ENCODE assay signal across 8 cellular contexts in the genomic region with DNA sequence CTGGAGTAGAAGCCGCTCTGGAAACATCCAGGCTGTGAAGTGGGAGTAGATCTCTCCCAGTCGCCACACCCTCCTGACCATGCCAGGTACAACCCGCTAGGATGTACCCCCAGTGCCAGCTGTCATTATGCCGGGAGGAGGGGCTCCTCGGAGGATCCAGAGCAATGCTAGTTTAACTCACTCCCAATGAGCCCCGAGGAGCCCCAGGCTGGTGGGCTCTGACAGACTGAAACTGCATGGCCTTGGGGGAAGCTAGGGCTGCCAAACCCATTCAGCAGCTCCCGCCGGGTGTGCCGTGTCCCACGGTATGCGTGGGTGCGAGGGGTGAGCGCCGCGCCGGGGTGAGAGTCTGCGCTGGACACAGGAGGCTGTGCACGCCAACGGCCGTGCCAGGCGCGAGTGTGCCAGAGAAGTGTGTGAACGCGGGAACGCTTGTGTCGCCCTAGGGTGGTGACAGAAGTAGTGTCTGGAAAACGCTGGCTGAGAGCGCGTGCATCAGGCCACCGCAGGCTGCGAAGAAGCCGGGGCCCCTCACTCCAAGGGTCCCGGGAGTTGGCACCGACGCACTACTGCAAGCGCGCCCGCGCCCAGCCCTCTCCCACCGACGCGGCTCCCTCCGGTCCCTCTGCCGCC.
DNase-seq lines count a peak whose midpoint lies in the region; ATAC-seq and TF ChIP-seq lines count a peak whose summit lies in the region.

No MANE protein-coding gene starts in this region.

- peaks cover 33% of the 10 kb centered on the region for H3K27me3 ChIP-seq in cardiac muscle cell

- DNase-seq in cardiac muscle cell (ENCODE audit: low read depth in 1 of 2, low spot score in 1 of 2) (no peak), cardiac septum (ENCODE audit: low spot score) (no peak), fibroblast of the aortic adventitia (ENCODE audit: low read depth) (no peak), posterior vena cava (ENCODE audit: low spot score) (peak; percentile 84), HPDE6-E6E7 (ENCODE audit: extremely low spot score) (no peak), NCI-H2107 (lab: John Stamatoyannopoulos, UW) (no peak)
- peak; percentile 43 for DNase-seq in activated CD4-positive, alpha-beta T cell treated with anti-CD3 and anti-CD28 coated beads for 48 hours

- intact Hi-C loops in cardiac septum (cut with DNase I): loop anchor here (2.0 to 10.0 kb wide), 3 partner anchors 66 to 373 kb away; no protein-coding TSS in a partner anchor
- intact Hi-C loops in posterior vena cava (cut with DNase I): no loop called here

- no peaks in the 10 kb centered on the region for H3K36me3 ChIP-seq in cardiac muscle cell

- TF ChIP-seq CTCF in cardiac muscle cell (IDR thresholded peaks at IDR 0.05; ENCODE audit: low read depth, low read length): no peak
- no peak for TF ChIP-seq CTCF in fibroblast of the aortic adventitia (IDR thresholded peaks at IDR 0.05; ENCODE audit: insufficient read depth, low read length)

- no peaks in the 10 kb centered on the region for H3K4me1 ChIP-seq in cardiac muscle cell (ENCODE audit: low read depth)

- no peak overlapping the region for H3K27ac ChIP-seq in cardiac muscle cell

- H3K4me3 ChIP-seq in cardiac muscle cell (peak overlapping the region; percentile 30), fibroblast of the aortic adventitia (ENCODE audit: low read depth, low read length) (peak overlapping the region; percentile 66)

- H3K9me3 ChIP-seq in cardiac muscle cell (ENCODE audit: low read depth): no peaks in the 10 kb centered on the region

- ATAC-seq in HG03175 (IDR thresholded peaks at IDR 0.05; ENCODE audit: unreplicated experiment): peak; percentile 19

Comparison
In these comparisons a context has a peak if more than half of its experiments do, and no peak if none do; other contexts are left out.
1. DNase-seq: peak in activated CD4-positive, alpha-beta T cell treated with anti-CD3 and anti-CD28 coated beads for 48 hours (single experiment) and posterior vena cava (single experiment); none in cardiac muscle cell (0 of 2), cardiac septum (single experiment), fibroblast of the aortic adventitia (single experiment), HPDE6-E6E7 (single experiment) and NCI-H2107 (single experiment).